1 cellular context compared by ENCODE assay signal in the genomic region with DNA sequence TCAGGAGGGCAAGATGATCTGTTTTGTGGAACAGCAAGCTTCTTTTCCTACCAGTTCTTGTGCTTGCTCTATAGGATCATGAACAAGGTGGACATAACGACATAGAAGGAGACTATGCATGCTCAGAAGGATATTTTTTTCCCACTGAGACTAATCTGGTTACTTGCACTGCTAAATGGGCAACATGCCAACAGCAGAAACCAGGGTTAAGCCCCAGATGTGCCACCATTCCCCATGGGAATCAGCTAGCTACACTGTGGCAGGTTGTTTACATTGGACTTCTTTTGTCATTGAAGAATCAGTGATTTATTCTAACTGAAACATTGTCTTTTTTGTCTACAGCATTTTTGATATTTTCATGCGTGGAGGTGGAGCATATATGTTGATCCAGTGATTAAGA.
TF ChIP-seq lines count a peak whose summit lies in the region.

No MANE protein-coding gene starts in this region.

TF ChIP-seq in SK-N-SH, 30 proteins besides CTCF, POLR2A, EP300 and RAD21 (continued from another document):
- no peak for TF ChIP-seq MAX (IDR thresholded peaks at IDR 0.05; ENCODE audit: low read depth)
- TF ChIP-seq POLR2AphosphoS5 (IDR thresholded peaks at IDR 0.05; ENCODE audit: low read depth, low read length): no peak
